Comparison of ENCODE assay signal across 1 cellular context in genomic region chr16:68244903-68245853, GRCh38.
TF ChIP-seq lines count a peak whose summit lies in the region.

A gene with protein sequence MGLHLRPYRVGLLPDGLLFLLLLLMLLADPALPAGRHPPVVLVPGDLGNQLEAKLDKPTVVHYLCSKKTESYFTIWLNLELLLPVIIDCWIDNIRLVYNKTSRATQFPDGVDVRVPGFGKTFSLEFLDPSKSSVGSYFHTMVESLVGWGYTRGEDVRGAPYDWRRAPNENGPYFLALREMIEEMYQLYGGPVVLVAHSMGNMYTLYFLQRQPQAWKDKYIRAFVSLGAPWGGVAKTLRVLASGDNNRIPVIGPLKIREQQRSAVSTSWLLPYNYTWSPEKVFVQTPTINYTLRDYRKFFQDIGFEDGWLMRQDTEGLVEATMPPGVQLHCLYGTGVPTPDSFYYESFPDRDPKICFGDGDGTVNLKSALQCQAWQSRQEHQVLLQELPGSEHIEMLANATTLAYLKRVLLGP (plus strand): TSS chr16:68245373. CDS start chr16:68245427, 54 bp downstream.

TF ChIP-seq in K562, 482 proteins besides CTCF, POLR2A, EP300 and RAD21 (continued from another document and continues in another):
- TF ChIP-seq, protein P1, sequence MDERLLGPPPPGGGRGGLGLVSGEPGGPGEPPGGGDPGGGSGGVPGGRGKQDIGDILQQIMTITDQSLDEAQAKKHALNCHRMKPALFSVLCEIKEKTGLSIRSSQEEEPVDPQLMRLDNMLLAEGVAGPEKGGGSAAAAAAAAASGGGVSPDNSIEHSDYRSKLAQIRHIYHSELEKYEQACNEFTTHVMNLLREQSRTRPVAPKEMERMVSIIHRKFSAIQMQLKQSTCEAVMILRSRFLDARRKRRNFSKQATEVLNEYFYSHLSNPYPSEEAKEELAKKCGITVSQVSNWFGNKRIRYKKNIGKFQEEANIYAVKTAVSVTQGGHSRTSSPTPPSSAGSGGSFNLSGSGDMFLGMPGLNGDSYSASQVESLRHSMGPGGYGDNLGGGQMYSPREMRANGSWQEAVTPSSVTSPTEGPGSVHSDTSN (CRISPR knock-in tag; IDR thresholded peaks at IDR 0.05; ENCODE audit: low read depth): no peak
- TF ChIP-seq, protein P1 (tag; conservative IDR thresholded peaks at IDR 0.05; ENCODE audit: low read depth): no peak
- TF ChIP-seq ZNF121 (CRISPR knock-in tag; conservative IDR thresholded peaks at IDR 0.05) (no peak), ZHX1 (conservative IDR thresholded peaks at IDR 0.05; ENCODE audit: low read length) (no peak), ILK (tag; IDR thresholded peaks at IDR 0.05; ENCODE audit: borderline replicate concordance, low read depth) (no peak), ELK1 (CRISPR knock-in tag; IDR thresholded peaks at IDR 0.05) (no peak), ZNF431 (CRISPR knock-in tag; IDR thresholded peaks at IDR 0.05) (no peak), MTF1 (CRISPR knock-in tag; IDR thresholded peaks at IDR 0.05; ENCODE audit: borderline replicate concordance) (no peak), CHD4 (IDR thresholded peaks at IDR 0.05; ENCODE audit: insufficient read depth, insufficient replicate concordance, low read depth, low read length, poor library complexity, severe bottlenecking) (no peak), RBM15 (IDR thresholded peaks at IDR 0.05; ENCODE audit: insufficient read depth, low read length) (no peak), ZNF277 (CRISPR knock-in tag; IDR thresholded peaks at IDR 0.05; ENCODE audit: borderline replicate concordance) (no peak), ZNF785 (CRISPR knock-in tag; IDR thresholded peaks at IDR 0.05) (no peak), NCOA2 (IDR thresholded peaks at IDR 0.05; ENCODE audit: partially characterized antibody in 2 of 2) (no peak), PPARD (CRISPR knock-in tag; IDR thresholded peaks at IDR 0.05) (no peak), ZBTB12 (CRISPR knock-in tag; IDR thresholded peaks at IDR 0.05) (no peak), ELF1 (tag; IDR thresholded peaks at IDR 0.05) (peak; percentile 81), SIN3A (IDR thresholded peaks at IDR 0.05; ENCODE audit: borderline replicate concordance in 2 of 2, control insufficient read depth in 1 of 2, low read depth in 2 of 2, low read length in 2 of 2) (peak; percentile 58 to 80; a peak in 2 of 4 replicates), KLF6 (CRISPR knock-in tag; IDR thresholded peaks at IDR 0.05; ENCODE audit: borderline replicate concordance) (no peak), ZNF639 (CRISPR knock-in tag; conservative IDR thresholded peaks at IDR 0.05 in 1 of 2, IDR thresholded peaks at IDR 0.05 in 1 of 2) (peak in 1 of 2 experiments; percentile 60; a peak in 1 of 4 replicates), GTF2B (IDR thresholded peaks at IDR 0.05; ENCODE audit: extremely low read depth, insufficient read length) (no peak), AFF4 (CRISPR knock-in tag; IDR thresholded peaks at IDR 0.05) (no peak), CREB1 (IDR thresholded peaks at IDR 0.05) (peak; percentile 75; the same call in 1 of the 2 replicates), CREB1 (CRISPR knock-in tag; IDR thresholded peaks at IDR 0.05) (peak; percentile 82), RCOR1 (IDR thresholded peaks at IDR 0.05; ENCODE audit: borderline replicate concordance in 1 of 2, low read depth in 2 of 2, low read length in 2 of 2) (0 out of 4 replicates have a peak, but pooled peaks of 1 of the 2 experiments have one; percentile 32)
- TF ChIP-seq, protein P2, sequence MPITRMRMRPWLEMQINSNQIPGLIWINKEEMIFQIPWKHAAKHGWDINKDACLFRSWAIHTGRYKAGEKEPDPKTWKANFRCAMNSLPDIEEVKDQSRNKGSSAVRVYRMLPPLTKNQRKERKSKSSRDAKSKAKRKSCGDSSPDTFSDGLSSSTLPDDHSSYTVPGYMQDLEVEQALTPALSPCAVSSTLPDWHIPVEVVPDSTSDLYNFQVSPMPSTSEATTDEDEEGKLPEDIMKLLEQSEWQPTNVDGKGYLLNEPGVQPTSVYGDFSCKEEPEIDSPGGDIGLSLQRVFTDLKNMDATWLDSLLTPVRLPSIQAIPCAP (CRISPR knock-in tag; IDR thresholded peaks at IDR 0.05; ENCODE audit: borderline replicate concordance): no peak
- TF ChIP-seq, protein P3, sequence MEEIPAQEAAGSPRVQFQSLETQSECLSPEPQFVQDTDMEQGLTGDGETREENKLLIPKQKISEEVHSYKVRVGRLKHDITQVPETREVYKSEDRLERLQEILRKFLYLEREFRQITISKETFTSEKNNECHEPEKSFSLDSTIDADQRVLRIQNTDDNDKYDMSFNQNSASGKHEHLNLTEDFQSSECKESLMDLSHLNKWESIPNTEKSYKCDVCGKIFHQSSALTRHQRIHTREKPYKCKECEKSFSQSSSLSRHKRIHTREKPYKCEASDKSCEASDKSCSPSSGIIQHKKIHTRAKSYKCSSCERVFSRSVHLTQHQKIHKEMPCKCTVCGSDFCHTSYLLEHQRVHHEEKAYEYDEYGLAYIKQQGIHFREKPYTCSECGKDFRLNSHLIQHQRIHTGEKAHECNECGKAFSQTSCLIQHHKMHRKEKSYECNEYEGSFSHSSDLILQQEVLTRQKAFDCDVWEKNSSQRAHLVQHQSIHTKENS (CRISPR knock-in tag; IDR thresholded peaks at IDR 0.05): no peak
- TF ChIP-seq, protein P4, sequence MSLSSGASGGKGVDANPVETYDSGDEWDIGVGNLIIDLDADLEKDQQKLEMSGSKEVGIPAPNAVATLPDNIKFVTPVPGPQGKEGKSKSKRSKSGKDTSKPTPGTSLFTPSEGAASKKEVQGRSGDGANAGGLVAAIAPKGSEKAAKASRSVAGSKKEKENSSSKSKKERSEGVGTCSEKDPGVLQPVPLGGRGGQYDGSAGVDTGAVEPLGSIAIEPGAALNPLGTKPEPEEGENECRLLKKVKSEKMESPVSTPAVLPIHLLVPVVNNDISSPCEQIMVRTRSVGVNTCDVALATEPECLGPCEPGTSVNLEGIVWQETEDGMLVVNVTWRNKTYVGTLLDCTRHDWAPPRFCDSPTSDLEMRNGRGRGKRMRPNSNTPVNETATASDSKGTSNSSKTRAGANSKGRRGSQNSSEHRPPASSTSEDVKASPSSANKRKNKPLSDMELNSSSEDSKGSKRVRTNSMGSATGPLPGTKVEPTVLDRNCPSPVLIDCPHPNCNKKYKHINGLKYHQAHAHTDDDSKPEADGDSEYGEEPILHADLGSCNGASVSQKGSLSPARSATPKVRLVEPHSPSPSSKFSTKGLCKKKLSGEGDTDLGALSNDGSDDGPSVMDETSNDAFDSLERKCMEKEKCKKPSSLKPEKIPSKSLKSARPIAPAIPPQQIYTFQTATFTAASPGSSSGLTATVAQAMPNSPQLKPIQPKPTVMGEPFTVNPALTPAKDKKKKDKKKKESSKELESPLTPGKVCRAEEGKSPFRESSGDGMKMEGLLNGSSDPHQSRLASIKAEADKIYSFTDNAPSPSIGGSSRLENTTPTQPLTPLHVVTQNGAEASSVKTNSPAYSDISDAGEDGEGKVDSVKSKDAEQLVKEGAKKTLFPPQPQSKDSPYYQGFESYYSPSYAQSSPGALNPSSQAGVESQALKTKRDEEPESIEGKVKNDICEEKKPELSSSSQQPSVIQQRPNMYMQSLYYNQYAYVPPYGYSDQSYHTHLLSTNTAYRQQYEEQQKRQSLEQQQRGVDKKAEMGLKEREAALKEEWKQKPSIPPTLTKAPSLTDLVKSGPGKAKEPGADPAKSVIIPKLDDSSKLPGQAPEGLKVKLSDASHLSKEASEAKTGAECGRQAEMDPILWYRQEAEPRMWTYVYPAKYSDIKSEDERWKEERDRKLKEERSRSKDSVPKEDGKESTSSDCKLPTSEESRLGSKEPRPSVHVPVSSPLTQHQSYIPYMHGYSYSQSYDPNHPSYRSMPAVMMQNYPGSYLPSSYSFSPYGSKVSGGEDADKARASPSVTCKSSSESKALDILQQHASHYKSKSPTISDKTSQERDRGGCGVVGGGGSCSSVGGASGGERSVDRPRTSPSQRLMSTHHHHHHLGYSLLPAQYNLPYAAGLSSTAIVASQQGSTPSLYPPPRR (CRISPR knock-in tag; IDR thresholded peaks at IDR 0.05; ENCODE audit: borderline replicate concordance): no peak
